ENCODE assay signal across 8 cellular contexts in genomic region chr2:224586127-224586702, GRCh38. TPM values are rescaled to one million over a fixed set of nuclear protein-coding genes. Genes with fewer than 3 reads are reported as not detected.
A peak's percentile ranks its signal among the peaks of the same experiment; 100 is the strongest.
DNase-seq lines count a peak whose midpoint lies in the region; ATAC-seq and TF ChIP-seq lines count a peak whose summit lies in the region.

No MANE protein-coding gene starts in this region.

- H3K27ac Mint-ChIP-seq in stimulated activated naive CD8-positive, alpha-beta T cell treated with anti-CD3 and anti-CD28 coated beads, Interleukin-15, Interleukin-2, amounts not matched to agents 100 ng/mL and 50 ng/mL, for 24 hours = peak overlapping the region; percentile 88
- peak overlapping the region; percentile 90 for H3K27ac Mint-ChIP-seq in activated T-helper 17 cell treated with anti-CD3 and anti-CD28 coated beads, Interleukin-2, amount 50 U/mL, for 72 hours

- H3K36me3 ChIP-seq in tibial nerve = no peaks in the 10 kb centered on the region

- peaks cover 0 to 37% (median 24%) of the 10 kb centered on the region in 4 donors for H3K4me1 ChIP-seq in tibial nerve

- H3K4me1 Mint-ChIP-seq in stimulated activated naive CD8-positive, alpha-beta T cell treated with anti-CD3 and anti-CD28 coated beads, Interleukin-15, Interleukin-2, amounts not matched to agents 100 ng/mL and 50 ng/mL, for 24 hours (ENCODE audit: low read depth) = peaks cover 29% of the 10 kb centered on the region
- H3K4me1 Mint-ChIP-seq in activated T-helper 17 cell treated with anti-CD3 and anti-CD28 coated beads, Interleukin-2, amount 50 U/mL, for 72 hours = peaks cover 4% of the 10 kb centered on the region

- 18 to 20% methylated on average over 7 of the region's 7 CpGs for WGBS in tibial nerve, 2 donors

- peak overlapping the region; percentile 91 for H3K4me3 Mint-ChIP-seq in stimulated activated naive CD8-positive, alpha-beta T cell treated with anti-CD3 and anti-CD28 coated beads, Interleukin-15, Interleukin-2, amounts not matched to agents 100 ng/mL and 50 ng/mL, for 24 hours
- peak overlapping the region; percentile 99 for H3K4me3 Mint-ChIP-seq in activated T-helper 17 cell treated with anti-CD3 and anti-CD28 coated beads, Interleukin-2, amount 50 U/mL, for 72 hours

- H3K27ac ChIP-seq in layer of hippocampus (ENCODE audit: low read depth, low read length) (peak overlapping the region; percentile 58), tibial nerve (peak overlapping the region; percentile 2 to 97 (median 73))

- DNase-seq in stimulated activated naive CD8-positive, alpha-beta T cell treated with anti-CD3 and anti-CD28 coated beads, Interleukin-15, Interleukin-2, amounts not matched to agents 100 U/mL and 50 U/mL, for 24 hours = no peak
- no peak for DNase-seq in tibial nerve (ENCODE audit: low spot score in 2 of 2)
- DNase-seq in HuH-7 (ENCODE audit: low spot score) = no peak
- DNase-seq in stimulated activated CD4-positive, alpha-beta T cell treated with anti-CD3 and anti-CD28 coated beads, Interleukin-2, amount 100 ng/mL, for 24 hours = no peak
- DNase-seq in NCI-H2029 treated with DMSO at 0.1 percent for 48 hours (lab: John Stamatoyannopoulos, UW) = no peak

- no peaks in the 10 kb centered on the region for H3K27me3 Mint-ChIP-seq in stimulated activated naive CD8-positive, alpha-beta T cell treated with anti-CD3 and anti-CD28 coated beads, Interleukin-15, Interleukin-2, amounts not matched to agents 100 ng/mL and 50 ng/mL, for 24 hours
- H3K27me3 Mint-ChIP-seq in activated T-helper 17 cell treated with anti-CD3 and anti-CD28 coated beads, Interleukin-2, amount 50 U/mL, for 72 hours = no peaks in the 10 kb centered on the region

- TF ChIP-seq CTCF in tibial nerve (IDR thresholded peaks at IDR 0.05) = no peak

- H3K9me3 Mint-ChIP-seq in stimulated activated naive CD8-positive, alpha-beta T cell treated with anti-CD3 and anti-CD28 coated beads, Interleukin-15, Interleukin-2, amounts not matched to agents 100 ng/mL and 50 ng/mL, for 24 hours = no peaks in the 10 kb centered on the region
- H3K9me3 Mint-ChIP-seq in activated T-helper 17 cell treated with anti-CD3 and anti-CD28 coated beads, Interleukin-2, amount 50 U/mL, for 72 hours = no peaks in the 10 kb centered on the region

- TF ChIP-seq EP300 in tibial nerve (IDR thresholded peaks at IDR 0.05) = no peak

- H3K27me3 ChIP-seq in layer of hippocampus (ENCODE audit: control insufficient read depth, insufficient read depth, low read length) (no peaks in the 10 kb centered on the region), tibial nerve (no peaks in the 10 kb centered on the region)

- ATAC-seq in stimulated activated naive CD8-positive, alpha-beta T cell treated with anti-CD3 and anti-CD28 coated beads, Interleukin-15, Interleukin-2, amounts not matched to agents 100 U/mL and 50 U/mL, for 24 hours = no peak
- ATAC-seq in activated T-helper 17 cell treated with anti-CD3 and anti-CD28 coated beads, Interleukin-2, amount 50 U/mL, for 72 hours (replicated peaks) = no peak

- peak overlapping the region; percentile 48 to 96 (median 66) for H3K4me3 ChIP-seq in tibial nerve

- H3K36me3 Mint-ChIP-seq in stimulated activated naive CD8-positive, alpha-beta T cell treated with anti-CD3 and anti-CD28 coated beads, Interleukin-15, Interleukin-2, amounts not matched to agents 100 ng/mL and 50 ng/mL, for 24 hours (ENCODE audit: low read depth) = peaks cover 23% of the 10 kb centered on the region
- H3K36me3 Mint-ChIP-seq in activated T-helper 17 cell treated with anti-CD3 and anti-CD28 coated beads, Interleukin-2, amount 50 U/mL, for 72 hours (ENCODE audit: low read depth) = peaks cover 37% of the 10 kb centered on the region

- no peak for TF ChIP-seq POLR2A in tibial nerve (IDR thresholded peaks at IDR 0.05)

- no peaks in the 10 kb centered on the region for H3K9me3 ChIP-seq in tibial nerve

RNA-seq across cellular contexts. Expression of gene CUL3, which starts 1.1 kb away (rescaled TPM):
- 100 to 1,000 TPM in 1 of 2 donors, 10 to 100 TPM in 1; 96.1 to 128 TPM for total RNA-seq in activated T-helper 17 cell treated with anti-CD3 and anti-CD28 coated beads, Interleukin-2, amount 50 U/mL, for 72 hours
- total RNA-seq in tibial nerve = 10 to 100 TPM; 63.0 to 72.2 (median 67.3) TPM
